10 cellular contexts compared by ENCODE assay signal in genomic region chr11:18681949-18682348, GRCh38. TPM values are rescaled to one million over a fixed set of nuclear protein-coding genes. Genes with fewer than 3 reads are reported as not detected.
DNase-seq lines count a peak whose midpoint lies in the region; ATAC-seq and TF ChIP-seq lines count a peak whose summit lies in the region.
"Not testable (repeated sequence)": the region's sequence is repeated elsewhere in the genome, so short reads cannot be mapped to it uniquely, and the experiment has no call there.
"Had no signal": no experiment of that assay in that cellular context is flagged by ENCODE, and none has a peak within 500 bp of the region (broad histone marks: within the 10 kb centered on the region; RNA-seq: fewer than 3 reads in every experiment).

No MANE protein-coding gene starts in this region.

- H3K27ac ChIP-seq in RWPE2 (ENCODE audit: poor library complexity, severe bottlenecking) = not testable (repeated sequence)
- peak overlapping the region; percentile 40 for H3K27ac ChIP-seq in epithelial cell of prostate

- not testable (repeated sequence) for H3K36me3 ChIP-seq in RWPE2 (ENCODE audit: low read depth)

- DNase-seq in ELR (ENCODE audit: low read depth) = peak; percentile 50
- peak; percentile 65 for DNase-seq in HT1080 (ENCODE audit: low read depth)
- DNase-seq in RWPE2 (ENCODE audit: low spot score) = not testable (repeated sequence)
- peak; percentile 16 for DNase-seq in amniotic epithelial cell (ENCODE audit: low read depth)
- DNase-seq in epithelial cell of prostate (ENCODE audit: low read depth, low spot score) = peak; percentile 48
- peak; percentile 64 for DNase-seq in kidney tubule cell (ENCODE audit: low spot score)

- not testable (repeated sequence) for TF ChIP-seq CTCF in RWPE2 (IDR thresholded peaks at IDR 0.05; ENCODE audit: poor library complexity, severe bottlenecking)

- H3K4me3 ChIP-seq in RWPE2 (ENCODE audit: severe bottlenecking) = not testable (repeated sequence)

- H3K4me1 ChIP-seq in RWPE2 (ENCODE audit: insufficient read depth, poor library complexity, severe bottlenecking) = not testable (repeated sequence)

- not testable (repeated sequence) for H3K27me3 ChIP-seq in RWPE2 (ENCODE audit: insufficient read depth, poor library complexity, severe bottlenecking)

- ATAC-seq in RWPE2 (ENCODE audit: low read depth) = peak; percentile 35; the same call in 1 of the 3 replicates

- not testable (repeated sequence) for H3K9me3 ChIP-seq in RWPE2 (ENCODE audit: severe bottlenecking)

RNA-seq across cellular contexts. Expression of gene TMEM86A, which starts 16.6 kb away (rescaled TPM):
- 0.47 and 1.3 TPM in 2 replicates for total RNA-seq in HT1080 (2014; rRNA removed; shearing (Covaris generic))
- 0.86 and 0.99 TPM in 2 replicates for polyA plus RNA-seq in HT1080 (2015; cell fraction: cytosol; rRNA removed)
- polyA plus RNA-seq in HT1080 (2015; cell fraction: nucleus; rRNA removed) = 1.1 and 1.2 TPM in 2 replicates

RNA-seq across cellular contexts. Expression of gene IGSF22, which starts 44.0 kb away (rescaled TPM):
- not detected in 2 replicates for total RNA-seq in HT1080 (2014; rRNA removed; shearing (Covaris generic))
- not detected in 2 replicates for polyA plus RNA-seq in HT1080 (2015; cell fraction: cytosol; rRNA removed)
- polyA plus RNA-seq in HT1080 (2015; cell fraction: nucleus; rRNA removed) = not detected in 2 replicates
- total RNA-seq: Caco-2, G401, GM12878, H1 had no signal

RNA-seq across cellular contexts. Expression of gene SPTY2D1, which starts 47.8 kb away (rescaled TPM):
- total RNA-seq in HT1080 (2014; rRNA removed; shearing (Covaris generic)) = 15.5 and 16.7 TPM in 2 replicates
- 11.3 and 13.5 TPM in 2 replicates for polyA plus RNA-seq in HT1080 (2015; cell fraction: cytosol; rRNA removed)
- 19.1 and 21.2 TPM in 2 replicates for polyA plus RNA-seq in HT1080 (2015; cell fraction: nucleus; rRNA removed)
